Comparison of ENCODE assay signal across 8 cellular contexts in genomic region chr1:46622341-46622740, GRCh38. TPM values are rescaled to one million over a fixed set of nuclear protein-coding genes. Genes with fewer than 3 reads are reported as not detected.
DNase-seq lines count a peak whose midpoint lies in the region; ATAC-seq and TF ChIP-seq lines count a peak whose summit lies in the region.

No MANE protein-coding gene starts in this region.

- no peak overlapping the region for H3K18ac ChIP-seq in mesendoderm (ENCODE audit: low read length)

- no peak overlapping the region for H3K56ac ChIP-seq in mesendoderm (ENCODE audit: low read length)

- no peak overlapping the region for H3K4me2 ChIP-seq in mesendoderm (ENCODE audit: low read length)

- no peak overlapping the region for H2BK15ac ChIP-seq in mesendoderm (replicated peaks; ENCODE audit: low read depth)

- DNase-seq in DMS53 treated with DMSO at 0.1 percent for 48 hours (lab: John Stamatoyannopoulos, UW; ENCODE audit: unreplicated experiment) = peak; percentile 63
- DNase-seq in LHCN-M2 (ENCODE audit: low read depth) = peak; percentile 42
- DNase-seq in body of pancreas = peak; percentile 40 to 60 (median 53)
- DNase-seq in mesendoderm = peak; percentile 71
- no peak for DNase-seq in activated CD4-positive, alpha-beta T cell treated with anti-CD3 and anti-CD28 coated beads for 4 hours
- DNase-seq in effector CD4-positive, alpha-beta T cell = no peak
- DNase-seq in activated effector memory CD4-positive, alpha-beta T cell treated with anti-CD3 and anti-CD28 coated beads, Interleukin-2, amount 50 U/mL, for 16 hours = no peak

- no peak overlapping the region for H4K5ac ChIP-seq in mesendoderm (ENCODE audit: low read length)

- H3K79me1 ChIP-seq in mesendoderm (ENCODE audit: low read length) = no peaks in the 10 kb centered on the region

- H3K9me3 ChIP-seq in body of pancreas = no peaks in the 10 kb centered on the region

- no peak overlapping the region for H3K9ac ChIP-seq in mesendoderm (ENCODE audit: low read length)

- H3K27ac ChIP-seq in body of pancreas (no peak overlapping the region), mesendoderm (ENCODE audit: low read depth, low read length) (no peak overlapping the region)

- H4K8ac ChIP-seq in mesendoderm (ENCODE audit: low read depth, low read length) = no peak overlapping the region

- intact Hi-C loops in body of pancreas (cut with DNase I) = loop anchor here (10.0 kb wide), 1 partner anchor 102 kb away; no protein-coding TSS in a partner anchor

- 58 to 74% methylated on average over 3 of the region's 3 CpGs for WGBS in body of pancreas, 2 donors
- no CpG with 5 or more reads among the region's 3 CpGs for WGBS in mesendoderm (ENCODE audit: extremely low coverage, insufficient coverage, low lambda C conversion rate)

- H3K36me3 ChIP-seq in body of pancreas (replicated peaks in 1 of 2; ENCODE audit: insufficient read depth in 1 of 2, low read depth in 2 of 2) = no peaks in the 10 kb centered on the region
- no peaks in the 10 kb centered on the region for H3K36me3 ChIP-seq in mesendoderm (ENCODE audit: control insufficient read depth, insufficient read depth, low read length)

- no peak overlapping the region for H3K4ac ChIP-seq in mesendoderm (ENCODE audit: low read depth, low read length)

- ATAC-seq in body of pancreas (peak; percentile 63), GM21390 (IDR thresholded peaks at IDR 0.05; ENCODE audit: unreplicated experiment) (no peak)

- H3K4me1 ChIP-seq in body of pancreas = peaks cover 3% of the 10 kb centered on the region
- H3K4me1 ChIP-seq in mesendoderm (ENCODE audit: control insufficient read depth, low read depth, low read length) = no peaks in the 10 kb centered on the region

- H3K4me3 ChIP-seq in body of pancreas = no peak overlapping the region
- H3K4me3 ChIP-seq in mesendoderm (ENCODE audit: low read length) = no peak overlapping the region

- peak; percentile 16 to 65 (median 44) for TF ChIP-seq CTCF in body of pancreas (IDR thresholded peaks at IDR 0.05)

- H3K27me3 ChIP-seq in body of pancreas = no peaks in the 10 kb centered on the region
- H3K27me3 ChIP-seq in mesendoderm (ENCODE audit: insufficient read depth, low read length, poor library complexity) = no peaks in the 10 kb centered on the region

- no peak overlapping the region for H2BK5ac ChIP-seq in mesendoderm (ENCODE audit: low read length)

- H3K79me2 ChIP-seq in mesendoderm (ENCODE audit: control insufficient read depth, insufficient read depth, low read length) = no peaks in the 10 kb centered on the region

- no peak overlapping the region for H2BK120ac ChIP-seq in mesendoderm (ENCODE audit: low read depth, low read length)

- H3K23ac ChIP-seq in mesendoderm (ENCODE audit: low read length) = no peak overlapping the region

- no peak for TF ChIP-seq POLR2A in body of pancreas (IDR thresholded peaks at IDR 0.05)

- no peak overlapping the region for H2AK5ac ChIP-seq in mesendoderm (ENCODE audit: low read length)

RNA-seq across cellular contexts. Expression of gene MOB3C, which starts 5.7 kb away (rescaled TPM):
- total RNA-seq in LHCN-M2 (2014; rRNA removed) (5.5 and 10.8 TPM in 2 replicates), body of pancreas (10 to 100 TPM; 20.8 to 23.3 TPM)
- 4.2 TPM for polyA plus RNA-seq in LHCN-M2 (2012)
- 0.58 TPM for polyA plus RNA-seq in mesendoderm (2013, experiment 1 of 2)
- polyA plus RNA-seq in mesendoderm (2013, experiment 2 of 2) = 0.67 TPM

RNA-seq across cellular contexts. Expression of gene MKNK1, which starts 18.3 kb away (rescaled TPM):
- total RNA-seq in LHCN-M2 (2014; rRNA removed) = 7.3 and 12.6 TPM in 2 replicates
- polyA plus RNA-seq in LHCN-M2 (2012) = 18.9 TPM
- 100 to 1,000 TPM; 155 to 238 TPM for total RNA-seq in body of pancreas
- polyA plus RNA-seq in mesendoderm (2013, experiment 1 of 2) = 17.3 TPM
- polyA plus RNA-seq in mesendoderm (2013, experiment 2 of 2) = 16.2 TPM

RNA-seq across cellular contexts. Expression of gene ATPAF1, which starts 45.8 kb away (rescaled TPM):
- total RNA-seq in LHCN-M2 (2014; rRNA removed) (41.2 and 42.1 TPM in 2 replicates), body of pancreas (10 to 100 TPM; 22.8 to 33.0 TPM)
- polyA plus RNA-seq in LHCN-M2 (2012) = 24.6 TPM
- 40.9 TPM for polyA plus RNA-seq in mesendoderm (2013, experiment 1 of 2)
- polyA plus RNA-seq in mesendoderm (2013, experiment 2 of 2) = 40.2 TPM

RNA-seq across cellular contexts. Expression of gene TEX38, which starts 49.3 kb away (rescaled TPM):
- total RNA-seq in LHCN-M2 (2014; rRNA removed) (0.17 TPM in 1 of 2 replicates, not detected in the other), body of pancreas (not detected)
- not detected for polyA plus RNA-seq in LHCN-M2 (2012)
- polyA plus RNA-seq in mesendoderm (2013, experiment 1 of 2) = 0.06 TPM
- polyA plus RNA-seq in mesendoderm (2013, experiment 2 of 2) = not detected

Comparison
In these comparisons a context has a peak if more than half of its experiments do, and no peak if none do; other contexts are left out.
1. DNase-seq: peak in DMS53 treated with DMSO at 0.1 percent for 48 hours (single experiment), LHCN-M2 (single experiment), body of pancreas (4 of 4) and mesendoderm (single experiment); none in activated CD4-positive, alpha-beta T cell treated with anti-CD3 and anti-CD28 coated beads for 4 hours (0 of 2), effector CD4-positive, alpha-beta T cell (single experiment) and activated effector memory CD4-positive, alpha-beta T cell treated with anti-CD3 and anti-CD28 coated beads, Interleukin-2, amount 50 U/mL, for 16 hours (single experiment).
2. RNA of gene MKNK1, which starts 18.3 kb away (total RNA-seq): 155 to 238 TPM in body of pancreas; 7.3 to 12.6 TPM in LHCN-M2; every median in the first group is over 10 times any median in the second.